ENCODE assay signal across 27 cellular contexts in genomic region chr12:16155938-16156337, GRCh38.
"Had no signal": no experiment of that assay in that cellular context is flagged by ENCODE, and none has a peak within 500 bp of the region (broad histone marks: within the 10 kb centered on the region; RNA-seq: fewer than 3 reads in every experiment).

No MANE protein-coding gene starts in this region.

- H3K36me3 ChIP-seq: tibial artery had no signal

- H3K27me3 ChIP-seq: hepatocyte, tibial artery had no signal

- H3K79me2 ChIP-seq: hepatocyte, parathyroid adenoma had no signal

- H3K9me3 ChIP-seq: tibial artery had no signal

- H3K27ac ChIP-seq: hepatocyte, parathyroid adenoma, skin epidermis, tibial artery had no signal

- H3K4me3 ChIP-seq: hepatocyte, skin epidermis, tibial artery had no signal

- H2AFZ ChIP-seq: hepatocyte, parathyroid adenoma had no signal

- ATAC-seq: activated CD4-positive, alpha-beta T cell treated with anti-CD3 and anti-CD28 coated beads for 36 hours; activated T-cell treated with anti-CD3 and anti-CD28 coated beads, Interleukin-2, amount 50 U/mL, for 4 hours; left ventricle myocardium superior; right cardiac atrium; stimulated activated effector memory CD8-positive, alpha-beta T cell treated with anti-CD3 and anti-CD28 coated beads, Interleukin-12 subunit alpha, Interleukin-12 subunit beta, amount 100 ng/mL, for 72 hours; stimulated activated naive CD8-positive, alpha-beta T cell treated with anti-CD3 and anti-CD28 coated beads, Interleukin-15, amount 100 ng/mL, for 72 hours had no signal

- FAIRE-seq: astrocyte, endometrium, frontal cortex, urothelium cell line had no signal

- H3K9ac ChIP-seq: parathyroid adenoma had no signal

- DNase-seq: activated B cell treated with CpG ODN at 0.5 μM for 24 hours; activated CD4-positive, alpha-beta T cell treated with anti-CD3 and anti-CD28 coated beads for 36 hours; activated CD4-positive, alpha-beta T cell treated with anti-CD3 and anti-CD28 coated beads, Interleukin-2, amount 50 U/mL, for 4 hours; activated CD8-positive, alpha-beta memory T cell treated with anti-CD3 and anti-CD28 coated beads for 24 hours; activated CD8-positive, alpha-beta memory T cell treated with anti-CD3 and anti-CD28 coated beads, Interleukin-2, amount 50 U/mL, for 4 hours; activated naive CD4-positive, alpha-beta T cell; activated T-cell treated with anti-CD3 and anti-CD28 coated beads, Interleukin-2, amount 50 U/mL, for 4 hours; cerebellar nuclear complex; erythroblast; glutamatergic neuron; left ventricle myocardium superior; midbrain; nephron progenitor cell; nucleus accumbens; right cardiac atrium; stimulated activated CD4-positive, alpha-beta T cell treated with anti-CD3 and anti-CD28 coated beads, Interleukin-1b, Interleukin-23, amount 100 ng/mL, for 48 hours; stimulated activated naive CD8-positive, alpha-beta T cell treated with anti-CD3 and anti-CD28 coated beads, Interleukin-15, amount 100 ng/mL, for 72 hours; T-helper 9 cell; tibial artery had no signal

- H3K4me2 ChIP-seq: hepatocyte had no signal

- H3K4me1 ChIP-seq: parathyroid adenoma, tibial artery had no signal
